ENCODE assay signal across 19 cellular contexts in genomic region chr4:173038192-173038896, GRCh38.
A peak's percentile ranks its signal among the peaks of the same experiment; 100 is the strongest.
DNase-seq lines count a peak whose midpoint lies in the region; ATAC-seq, FAIRE-seq and TF ChIP-seq lines count a peak whose summit lies in the region.
"Had no signal": no experiment of that assay in that cellular context is flagged by ENCODE, and none has a peak within 500 bp of the region (broad histone marks: within the 10 kb centered on the region; RNA-seq: fewer than 3 reads in every experiment).

No MANE protein-coding gene starts in this region.

- intact Hi-C loops in MCF 10A (cut with micrococcal nuclease) (no loop called here), PC-9 (cut with micrococcal nuclease; ENCODE audit: unreplicated experiment) (no loop called here)

- H3K9me3 ChIP-seq in PC-9 (ENCODE audit: insufficient read depth, low read depth): no peaks in the 10 kb centered on the region
- H3K9me3 ChIP-seq: Caco-2, heart right ventricle, sigmoid colon, upper lobe of left lung had no signal

- DNase-seq in T47D (ENCODE audit: low read depth in 1 of 2, low spot score in 1 of 2): peak; percentile 23 to 93
- no peak for DNase-seq in MCF 10A (ENCODE audit: unreplicated experiment)
- DNase-seq in PC-9: no peak
- no peak for DNase-seq in mesothelial cell of epicardium (ENCODE audit: low spot score in 2 of 2, unreplicated experiment in 2 of 2)
- DNase-seq in type B pancreatic cell (ENCODE audit: extremely low spot score, unreplicated experiment): no peak
- no peak for DNase-seq in RCC 7860 (ENCODE audit: low spot score)
- DNase-seq in GM13976 (ENCODE audit: low spot score): no peak
- DNase-seq: activated CD4-positive, alpha-beta T cell treated with anti-CD3 and anti-CD28 coated beads for 1 hour; activated naive CD4-positive, alpha-beta T cell treated with Interleukin-2 at 50 U/mL for 16 hours; Caco-2; dorsolateral prefrontal cortex; heart right ventricle; NCI-H524; sigmoid colon; stimulated activated CD4-positive, alpha-beta T cell treated with anti-CD3 and anti-CD28 coated beads, Interleukin-2, amount 100 ng/mL, for 48 hours; T-helper 2 cell; upper lobe of left lung had no signal

- H3K4me1 ChIP-seq in PC-9 (replicated peaks; ENCODE audit: insufficient read depth): peaks cover 14% of the 10 kb centered on the region; the same call in 1 of the 2 replicates
- H3K4me1 ChIP-seq: Caco-2 had no signal

- H2AFZ ChIP-seq in PC-9: no peak overlapping the region

- H3K9me2 ChIP-seq in PC-9 (ENCODE audit: insufficient read depth): no peaks in the 10 kb centered on the region

- H3K9me3 Mint-ChIP-seq in MCF 10A (ENCODE audit: unreplicated experiment) (no peaks in the 10 kb centered on the region), mesothelial cell of epicardium (peaks cover 6% of the 10 kb centered on the region), type B pancreatic cell (peaks cover 6% of the 10 kb centered on the region)

- no peaks in the 10 kb centered on the region for H4K20me1 ChIP-seq in PC-9 (ENCODE audit: insufficient read depth)

- BruUV-seq in MCF 10A (replicated peaks; lab: Mats Ljungman, UMichigan) (no TSS peak), PC-9 (replicated peaks; lab: Mats Ljungman, UMichigan) (no TSS peak)

- H3K4me2 ChIP-seq in PC-9: peak overlapping the region; percentile 21; the same call in 1 of the 2 replicates

- no peak overlapping the region for H3K27ac ChIP-seq in PC-9
- H3K27ac ChIP-seq: dorsolateral prefrontal cortex, sigmoid colon, upper lobe of left lung had no signal

- H3K36me3 Mint-ChIP-seq in MCF 10A (ENCODE audit: insufficient read depth, unreplicated experiment): no peaks in the 10 kb centered on the region
- H3K36me3 Mint-ChIP-seq in mesothelial cell of epicardium: no peaks in the 10 kb centered on the region
- H3K36me3 Mint-ChIP-seq in type B pancreatic cell: no peaks in the 10 kb centered on the region

- H3K4me3 Mint-ChIP-seq in MCF 10A (ENCODE audit: unreplicated experiment): no peak overlapping the region
- H3K4me3 Mint-ChIP-seq in mesothelial cell of epicardium: no peak overlapping the region
- H3K4me3 Mint-ChIP-seq in type B pancreatic cell: peak overlapping the region; percentile 1

- H3K27me3 Mint-ChIP-seq in MCF 10A (ENCODE audit: insufficient read depth, unreplicated experiment) (no peaks in the 10 kb centered on the region), mesothelial cell of epicardium (ENCODE audit: low read depth) (no peaks in the 10 kb centered on the region), type B pancreatic cell (no peaks in the 10 kb centered on the region)

- no peaks in the 10 kb centered on the region for H3K36me3 ChIP-seq in PC-9 (ENCODE audit: low read depth)
- H3K36me3 ChIP-seq: heart right ventricle, sigmoid colon, upper lobe of left lung had no signal

- FAIRE-seq in RCC 7860 (lab: Jason Lieb, UNC): no peak
- FAIRE-seq: HepG2 had no signal

- no peak overlapping the region for H3K4me3 ChIP-seq in PC-9
- H3K4me3 ChIP-seq: dorsolateral prefrontal cortex, heart right ventricle, sigmoid colon, upper lobe of left lung had no signal

- in situ Hi-C loops in T47D (cut with HindIII; ENCODE audit: low pct_unique_long_range_greater_than_20kb, low sequenced_read_pairs): no loop called here
- in situ Hi-C loops in GM13976 (cut with MboI; ENCODE audit: low sequenced_read_pairs, unreplicated experiment): no loop called here

- CTCF ChIA-PET in MCF 10A (lab: Yijun Ruan, JAX) (interaction anchor here (0.6 to 2.1 kb wide), 7 partner anchors 9 to 172 kb away, joined by 3 to 8 read pairs (median 4); partner anchors contain the start of gene GALNT7), PC-9 (lab: Charles Lee) (no interaction called here)

- H3K79me2 ChIP-seq in PC-9 (ENCODE audit: low read depth): no peaks in the 10 kb centered on the region

- H3K27me3 ChIP-seq in PC-9 (ENCODE audit: insufficient read depth, low read depth): no peaks in the 10 kb centered on the region
- H3K27me3 ChIP-seq: dorsolateral prefrontal cortex, sigmoid colon, upper lobe of left lung had no signal

- ATAC-seq in HG03378 (IDR thresholded peaks at IDR 0.05; ENCODE audit: unreplicated experiment): no peak
- ATAC-seq: heart right ventricle, HepG2 had no signal

- 0 out of 2 replicates have a peak, but pooled peaks cover 5% of the 10 kb centered on the region for H3F3A ChIP-seq in PC-9 (ENCODE audit: insufficient read depth, low read depth)

- H3K27ac Mint-ChIP-seq in MCF 10A (ENCODE audit: low read depth, unreplicated experiment): no peak overlapping the region
- peak overlapping the region; percentile 28 for H3K27ac Mint-ChIP-seq in mesothelial cell of epicardium
- peak overlapping the region; percentile 13 for H3K27ac Mint-ChIP-seq in type B pancreatic cell

- POLR2A ChIA-PET in MCF 10A (lab: Yijun Ruan, JAX): interaction anchor here (0.7 to 1.7 kb wide), 3 partner anchors 11 to 57 kb away, joined by 3 read pairs; no protein-coding TSS in a partner anchor
- POLR2A ChIA-PET in PC-9 (lab: Charles Lee; ENCODE audit: unreplicated experiment): interaction anchor here (0.8 kb wide), 1 partner anchor 164 kb away, joined by 9 read pairs; no protein-coding TSS in a partner anchor

- H3K4me1 Mint-ChIP-seq in MCF 10A (ENCODE audit: insufficient read depth, unreplicated experiment): no peaks in the 10 kb centered on the region
- H3K4me1 Mint-ChIP-seq in mesothelial cell of epicardium: peaks cover 18% of the 10 kb centered on the region
- H3K4me1 Mint-ChIP-seq in type B pancreatic cell (ENCODE audit: unreplicated experiment): peaks cover 43% of the 10 kb centered on the region

- no peak for TF ChIP-seq CTCF in MCF 10A (IDR thresholded peaks at IDR 0.05; ENCODE audit: unreplicated experiment)
- no peak for TF ChIP-seq CTCF in PC-9 (conservative IDR thresholded peaks at IDR 0.05)
- no peak for TF ChIP-seq CTCF in mesothelial cell of epicardium (IDR thresholded peaks at IDR 0.05; ENCODE audit: unreplicated experiment)
- TF ChIP-seq CTCF in type B pancreatic cell (conservative IDR thresholded peaks at IDR 0.05): no peak
- TF ChIP-seq CTCF in GM13976 (IDR thresholded peaks at IDR 0.05; ENCODE audit: borderline replicate concordance, control extremely low read depth, extremely low read depth, insufficient read depth, missing control alignments): no peak

Comparison
In these comparisons a context has a peak if more than half of its experiments do, and no peak if none do; other contexts are left out.
1. DNase-seq: peak in T47D (2 of 2); none in MCF 10A (single experiment), PC-9 (0 of 2), mesothelial cell of epicardium (0 of 2), type B pancreatic cell (single experiment), RCC 7860 (single experiment) and GM13976 (single experiment).